ENCODE assay signal across 7 cellular contexts in the genomic region with DNA sequence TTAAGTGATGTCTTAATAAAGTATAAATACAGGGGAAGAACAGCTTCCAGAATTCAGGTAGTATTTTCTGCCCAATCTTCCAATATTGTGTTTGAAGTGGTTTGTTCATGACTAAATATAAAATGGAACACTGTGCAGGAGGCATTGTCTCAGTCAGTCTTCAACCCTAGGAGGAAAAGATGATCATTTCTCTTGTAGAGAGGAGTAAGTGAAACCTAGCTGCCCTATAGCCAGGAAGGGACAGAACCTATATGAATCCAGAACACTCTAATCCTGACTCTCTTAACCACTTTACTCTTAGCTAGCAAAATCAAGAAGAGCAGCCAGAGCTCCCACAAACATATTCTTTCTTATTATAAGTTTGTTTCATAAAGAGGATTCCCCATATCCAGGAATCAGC. TPM values are rescaled to one million over a fixed set of nuclear protein-coding genes. Genes with fewer than 3 reads are reported as not detected.
"Had no signal": no experiment of that assay in that cellular context is flagged by ENCODE, and none has a peak within 500 bp of the region (broad histone marks: within the 10 kb centered on the region; RNA-seq: fewer than 3 reads in every experiment).

No MANE protein-coding gene starts in this region.

RNA-seq across cellular contexts. Expression of a gene that starts 45.2 kb away (rescaled TPM):
- total RNA-seq: K562, LHCN-M2, MCF 10A, PC-9, Peyer's patch, Right ventricle myocardium inferior had no signal
- polyA plus RNA-seq: IgD-negative memory B cell, K562 had no signal
